7 cellular contexts compared by ENCODE assay signal in the genomic region with DNA sequence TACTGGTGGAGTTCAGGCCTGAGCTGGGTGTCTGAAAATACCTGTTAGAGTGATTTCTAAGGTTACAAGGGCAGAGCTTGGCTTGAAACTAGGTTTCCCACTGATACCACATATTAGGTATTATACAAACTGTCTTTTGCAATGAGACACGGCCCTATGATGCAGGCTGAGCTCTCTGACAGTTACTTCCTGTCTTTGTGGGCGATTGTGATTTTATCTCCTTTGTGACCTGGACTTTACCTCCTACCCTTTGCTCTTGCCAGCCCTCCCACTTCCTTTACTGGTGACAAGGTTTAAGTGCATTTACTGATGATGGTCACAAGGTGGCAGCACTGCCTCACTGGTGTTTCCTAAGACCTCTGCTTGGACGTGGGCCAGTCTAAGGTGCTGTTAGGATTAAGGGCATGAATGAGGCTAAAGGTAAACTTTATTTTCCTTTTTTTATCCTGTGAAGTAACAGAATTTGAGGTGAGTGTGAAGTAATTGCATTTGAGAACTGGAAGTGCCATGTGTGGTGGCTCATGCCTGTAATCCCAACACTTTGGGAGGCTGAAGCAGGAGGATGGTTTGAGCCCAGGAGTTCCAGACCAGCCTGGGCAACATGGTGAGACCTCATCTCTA. TPM values are rescaled to one million over a fixed set of nuclear protein-coding genes. Genes with fewer than 3 reads are reported as not detected.
DNase-seq lines count a peak whose midpoint lies in the region; ATAC-seq, FAIRE-seq and TF ChIP-seq lines count a peak whose summit lies in the region.

No MANE protein-coding gene starts in this region.

- peak; percentile 96 for FAIRE-seq in GM12891 (lab: Jason Lieb, UNC)

- DNase-seq in GM12891 (ENCODE audit: insufficient read length, low spot score) (peak; percentile 53), NCI-H2196 treated with DMSO at 0.1 percent for 48 hours (lab: John Stamatoyannopoulos, UW; ENCODE audit: unreplicated experiment) (peak; percentile 80), kidney tubule cell (ENCODE audit: low spot score) (peak; percentile 90)
- peak; percentile 66 for DNase-seq in activated CD4-positive, CD25-positive, alpha-beta regulatory T cell treated with anti-CD3 and anti-CD28 coated beads, Interleukin-2, amount 50 U/mL, for 16 hours (ENCODE audit: low read depth, low spot score)
- DNase-seq in central memory CD8-positive, alpha-beta T cell (ENCODE audit: low spot score in 2 of 2), result peak; percentile 67 to 78
- DNase-seq in stimulated activated CD4-positive, alpha-beta T cell treated with anti-CD3 and anti-CD28 coated beads, Interleukin-2, amount 100 ng/mL, for 4 hours (ENCODE audit: low read depth), result peak; percentile 65

- H3K9me3 Mint-ChIP-seq in central memory CD8-positive, alpha-beta T cell, result no peaks in the 10 kb centered on the region

- no peak overlapping the region for H3K27ac Mint-ChIP-seq in central memory CD8-positive, alpha-beta T cell (ENCODE audit: low read depth)

- H3K36me3 Mint-ChIP-seq in central memory CD8-positive, alpha-beta T cell (ENCODE audit: insufficient read depth), result no peaks in the 10 kb centered on the region

- ATAC-seq in HG03097 (IDR thresholded peaks at IDR 0.05; ENCODE audit: low FRiP score, unreplicated experiment), result peak; percentile 92
- ATAC-seq in central memory CD8-positive, alpha-beta T cell (replicated peaks; ENCODE audit: extremely low read depth, poor library complexity, severe bottlenecking), result peak; percentile 100

- no peaks in the 10 kb centered on the region for H3K4me1 Mint-ChIP-seq in central memory CD8-positive, alpha-beta T cell

- no peaks in the 10 kb centered on the region for H3K27me3 Mint-ChIP-seq in central memory CD8-positive, alpha-beta T cell

- H3K4me3 Mint-ChIP-seq in central memory CD8-positive, alpha-beta T cell, result no peak overlapping the region

- TF ChIP-seq POLR2A in GM12891 (IDR thresholded peaks at IDR 0.05; ENCODE audit: low read depth, low read length), result no peak

TF ChIP-seq in GM12891, 5 proteins besides CTCF, POLR2A, EP300 and RAD21:
- peak; percentile 81 for TF ChIP-seq SPI1 (IDR thresholded peaks at IDR 0.05; ENCODE audit: low read depth, low read length)
- TF ChIP-seq PAX5 (IDR thresholded peaks at IDR 0.05; ENCODE audit: insufficient read depth, low read length, severe bottlenecking), result no peak

RNA-seq across cellular contexts. Expression of gene CXCL17, which starts 7.7 kb away (rescaled TPM):
- not detected for polyA plus RNA-seq in GM12891 (2012; ENCODE audit: low read depth, missing spikeins)

RNA-seq across cellular contexts. Expression of gene LIPE, which starts 23.2 kb away (rescaled TPM):
- polyA plus RNA-seq in GM12891 (2012; ENCODE audit: low read depth, missing spikeins), result 6.7 TPM

Comparison
In these comparisons a context has a peak if more than half of its experiments do, and no peak if none do; other contexts are left out.
1. Peak in every context shown above with its lines: DNase-seq and ATAC-seq.